In the genomic region with DNA sequence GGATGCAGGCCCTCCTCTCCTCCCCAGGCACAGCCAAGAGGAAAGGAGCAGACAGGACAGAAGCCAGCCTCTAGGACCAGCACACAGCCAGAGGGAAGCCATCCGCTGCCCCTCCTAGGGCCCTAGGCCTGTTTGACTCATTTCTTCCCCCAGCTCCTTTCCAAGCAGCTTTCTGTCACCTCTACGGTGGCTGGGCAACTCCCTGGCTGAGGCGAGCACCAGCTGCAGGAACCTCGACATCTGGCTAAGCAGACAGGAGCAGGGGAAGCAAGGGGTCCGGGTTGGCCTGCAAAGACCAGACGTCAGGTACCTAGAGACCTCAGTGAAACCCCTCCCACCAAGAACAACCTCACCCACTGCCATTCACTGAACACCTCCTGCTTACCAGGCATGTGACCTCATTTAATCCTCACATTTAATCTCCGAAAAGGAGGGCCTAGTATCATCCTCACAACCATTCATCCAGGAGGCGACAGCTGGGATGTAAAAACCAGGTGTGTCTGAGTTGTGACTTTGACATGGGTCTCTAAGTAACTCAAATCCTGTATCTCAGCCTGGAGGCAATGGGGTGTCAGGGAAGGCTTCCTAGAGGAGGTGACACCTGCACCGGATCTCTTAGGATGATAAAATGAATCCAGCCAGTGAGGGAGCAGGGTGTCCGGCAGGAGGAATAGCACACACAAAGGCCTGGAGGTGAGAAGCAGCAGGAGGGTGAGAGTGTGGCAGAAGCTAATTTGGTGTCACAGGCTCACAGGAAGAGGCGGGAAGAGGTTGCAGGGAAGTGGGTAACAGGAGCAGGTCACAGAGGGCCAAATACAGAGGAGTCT, we compare ENCODE assay signal across 24 cellular contexts. TPM values are rescaled to one million over a fixed set of nuclear protein-coding genes. Genes with fewer than 3 reads are reported as not detected.
DNase-seq lines count a peak whose midpoint lies in the region; ATAC-seq, FAIRE-seq and TF ChIP-seq lines count a peak whose summit lies in the region.
"Had no signal": no experiment of that assay in that cellular context is flagged by ENCODE, and none has a peak within 500 bp of the region (broad histone marks: within the 10 kb centered on the region; RNA-seq: fewer than 3 reads in every experiment).

No MANE protein-coding gene starts in this region.

- no peak for DNase-seq in activated CD4-positive, alpha-beta T cell treated with anti-CD3 and anti-CD28 coated beads, Interleukin-2, amount 10 ng/mL, durations not matched to agents 24 days and 14 days
- DNase-seq in activated CD4-positive, alpha-beta T cell treated with anti-CD3 and anti-CD28 coated beads, Interleukin-2, amount 50 U/mL, for 4 hours: no peak
- DNase-seq in GM12892 (ENCODE audit: insufficient read length) (no peak), astrocyte (ENCODE audit: low read depth) (no peak), neuronal stem cell (ENCODE audit: low spot score) (no peak), Caco-2 (no peak)
- no peak for DNase-seq in stimulated activated naive CD4-positive, alpha-beta T cell (lab: John Stamatoyannopoulos, UW)
- DNase-seq: activated gamma-delta T cell treated with Interleukin-2 at 50 U/mL for 16 hours; central memory CD4-positive, alpha-beta T cell; gastrocnemius medialis; GM23248; NCI-H1092 treated with DMSO at 0.1 percent for 48 hours; NCI-H2081; NCI-H510A treated with DMSO at 0.1 percent for 48 hours; stimulated activated CD4-positive, alpha-beta T cell treated with anti-CD3 and anti-CD28 coated beads, Interleukin-2, amount 100 ng/mL, for 48 hours had no signal

- TF ChIP-seq CTCF in astrocyte (IDR thresholded peaks at IDR 0.05; ENCODE audit: insufficient read depth, low read depth, low read length) (no peak), Caco-2 (IDR thresholded peaks at IDR 0.05; ENCODE audit: insufficient read depth in 1 of 2, low read depth in 1 of 2, low read length in 1 of 2, severe bottlenecking in 1 of 2, unreplicated experiment in 1 of 2) (no peak)

- peak overlapping the region; percentile 28 for H2AK5ac ChIP-seq in neuronal stem cell (ENCODE audit: low read depth, low read length)

- no TSS peak for BruUV-seq in Caco-2 (replicated peaks; lab: Mats Ljungman, UMichigan)

- peaks cover 35% of the 10 kb centered on the region for H3K4me1 Mint-ChIP-seq in activated CD4-positive, alpha-beta T cell treated with anti-CD3 and anti-CD28 coated beads, Interleukin-2, amount 10 ng/mL, durations not matched to agents 24 days and 14 days
- no peaks in the 10 kb centered on the region for H3K4me1 Mint-ChIP-seq in astrocyte (ENCODE audit: low read depth, unreplicated experiment)
- H3K4me1 Mint-ChIP-seq in Caco-2 (ENCODE audit: low read depth, unreplicated experiment): no peaks in the 10 kb centered on the region

- H3K79me1 ChIP-seq in neuronal stem cell (ENCODE audit: low read depth, low read length): peaks cover 6% of the 10 kb centered on the region

- FAIRE-seq in GM12892 (lab: Jason Lieb, UNC) (no peak), astrocyte (lab: Jason Lieb, UNC) (no peak)
- FAIRE-seq: GM18507, HTR-8/SVneo had no signal

- peaks cover 63% of the 10 kb centered on the region for H4K20me1 ChIP-seq in astrocyte (ENCODE audit: insufficient read depth, low read length)

- no peak overlapping the region for H2BK12ac ChIP-seq in neuronal stem cell (ENCODE audit: low read length)

- H3K18ac ChIP-seq in neuronal stem cell (ENCODE audit: low read length): peak overlapping the region; percentile 40

- H3K4ac ChIP-seq in neuronal stem cell (ENCODE audit: low read length): no peak overlapping the region

- CTCF ChIA-PET in Caco-2 (lab: Charles Lee): no interaction called here

- H3K27ac ChIP-seq in astrocyte (ENCODE audit: low read depth, low read length) (no peak overlapping the region), neuronal stem cell (replicated peaks; ENCODE audit: low read length) (no peak overlapping the region)
- H3K27ac ChIP-seq: gastrocnemius medialis, GM23248, prostate gland had no signal

- H3K4me3 ChIP-seq in astrocyte (ENCODE audit: insufficient read depth, low read depth, low read length) (no peak overlapping the region), neuronal stem cell (ENCODE audit: low read length in 2 of 2) (no peak overlapping the region), Caco-2 (ENCODE audit: low read depth, low read length) (no peak overlapping the region)
- H3K4me3 ChIP-seq: gastrocnemius medialis, GM23248, prostate gland had no signal

- H3K27ac Mint-ChIP-seq in activated CD4-positive, alpha-beta T cell treated with anti-CD3 and anti-CD28 coated beads, Interleukin-2, amount 10 ng/mL, durations not matched to agents 24 days and 14 days: peak overlapping the region; percentile 65
- H3K27ac Mint-ChIP-seq in astrocyte (ENCODE audit: unreplicated experiment): peak overlapping the region; percentile 47
- no peak overlapping the region for H3K27ac Mint-ChIP-seq in Caco-2 (ENCODE audit: unreplicated experiment)
- H3K27ac Mint-ChIP-seq: memory B cell, WTC11 had no signal

- peaks cover 55% of the 10 kb centered on the region for H3K36me3 Mint-ChIP-seq in activated CD4-positive, alpha-beta T cell treated with anti-CD3 and anti-CD28 coated beads, Interleukin-2, amount 10 ng/mL, durations not matched to agents 24 days and 14 days (ENCODE audit: low read depth)
- peaks cover 11% of the 10 kb centered on the region for H3K36me3 Mint-ChIP-seq in astrocyte (ENCODE audit: low read depth, unreplicated experiment)
- peaks cover 12% of the 10 kb centered on the region for H3K36me3 Mint-ChIP-seq in Caco-2 (ENCODE audit: insufficient read depth, unreplicated experiment)
- H3K36me3 Mint-ChIP-seq: memory B cell had no signal

- no peaks in the 10 kb centered on the region for H3K27me3 ChIP-seq in astrocyte (ENCODE audit: insufficient read depth, low read length)
- H3K27me3 ChIP-seq in neuronal stem cell (ENCODE audit: control insufficient read depth in 3 of 3, insufficient read depth in 3 of 3, low read depth in 1 of 3, low read length in 3 of 3): no peaks in the 10 kb centered on the region
- H3K27me3 ChIP-seq in Caco-2 (replicated peaks; ENCODE audit: control insufficient read depth, insufficient read depth, low read length): no peaks in the 10 kb centered on the region
- H3K27me3 ChIP-seq: gastrocnemius medialis had no signal

- H3K79me2 ChIP-seq in astrocyte (ENCODE audit: insufficient read depth, low read length): no peaks in the 10 kb centered on the region

- H3K4me1 ChIP-seq in astrocyte (ENCODE audit: insufficient read depth, low read length) (peaks cover 7% of the 10 kb centered on the region), neuronal stem cell (ENCODE audit: control insufficient read depth in 2 of 2, insufficient read depth in 1 of 2, low read depth in 1 of 2, low read length in 2 of 2) (peaks cover 7 to 13% of the 10 kb centered on the region in 2 donors), Caco-2 (peaks cover 6% of the 10 kb centered on the region)

- H3K9me3 ChIP-seq in astrocyte (ENCODE audit: insufficient read depth, low read depth, low read length) (no peaks in the 10 kb centered on the region), neuronal stem cell (replicated peaks in 1 of 2; ENCODE audit: control insufficient read depth in 2 of 2, insufficient read depth in 1 of 2, low read depth in 1 of 2, low read length in 2 of 2) (no peaks in the 10 kb centered on the region), Caco-2 (no peaks in the 10 kb centered on the region)
- H3K9me3 ChIP-seq: gastrocnemius medialis, prostate gland had no signal

- H2BK5ac ChIP-seq in neuronal stem cell (ENCODE audit: low read length): no peak overlapping the region

- H3K23ac ChIP-seq in neuronal stem cell (ENCODE audit: low read depth, low read length, poor library complexity): no peak overlapping the region

- H3K27me3 Mint-ChIP-seq in activated CD4-positive, alpha-beta T cell treated with anti-CD3 and anti-CD28 coated beads, Interleukin-2, amount 10 ng/mL, durations not matched to agents 24 days and 14 days: no peaks in the 10 kb centered on the region
- H3K27me3 Mint-ChIP-seq in astrocyte (ENCODE audit: low read depth, unreplicated experiment) (peaks cover 5% of the 10 kb centered on the region), Caco-2 (ENCODE audit: insufficient read depth, unreplicated experiment) (no peaks in the 10 kb centered on the region)
- H3K27me3 Mint-ChIP-seq: CD4-positive, alpha-beta memory T cell; memory B cell; naive thymus-derived CD8-positive, alpha-beta T cell had no signal

- no peaks in the 10 kb centered on the region for H3K9me3 Mint-ChIP-seq in activated CD4-positive, alpha-beta T cell treated with anti-CD3 and anti-CD28 coated beads, Interleukin-2, amount 10 ng/mL, durations not matched to agents 24 days and 14 days
- no peaks in the 10 kb centered on the region for H3K9me3 Mint-ChIP-seq in astrocyte (ENCODE audit: unreplicated experiment)
- no peaks in the 10 kb centered on the region for H3K9me3 Mint-ChIP-seq in Caco-2 (ENCODE audit: unreplicated experiment)
- H3K9me3 Mint-ChIP-seq: memory B cell; naive thymus-derived CD8-positive, alpha-beta T cell; WTC11 had no signal

- no peak overlapping the region for H3K4me3 Mint-ChIP-seq in activated CD4-positive, alpha-beta T cell treated with anti-CD3 and anti-CD28 coated beads, Interleukin-2, amount 10 ng/mL, durations not matched to agents 24 days and 14 days
- H3K4me3 Mint-ChIP-seq in astrocyte (ENCODE audit: unreplicated experiment): no peak overlapping the region
- no peak overlapping the region for H3K4me3 Mint-ChIP-seq in Caco-2 (ENCODE audit: unreplicated experiment)
- H3K4me3 Mint-ChIP-seq: CD4-positive, alpha-beta memory T cell; memory B cell; naive thymus-derived CD8-positive, alpha-beta T cell; WTC11 had no signal

- H2AFZ ChIP-seq in astrocyte (ENCODE audit: low read depth, low read length): no peak overlapping the region
- H2AFZ ChIP-seq in neuronal stem cell (ENCODE audit: low read length): no peak overlapping the region
- H2AFZ ChIP-seq: GM23248 had no signal

- H3K14ac ChIP-seq in neuronal stem cell (ENCODE audit: low read length): no peak overlapping the region

- H2BK120ac ChIP-seq in neuronal stem cell (ENCODE audit: low read depth, low read length): no peak overlapping the region

- H4K8ac ChIP-seq in neuronal stem cell (ENCODE audit: low read depth, low read length): no peak overlapping the region

- ATAC-seq in HG02840 (IDR thresholded peaks at IDR 0.05; ENCODE audit: low FRiP score, unreplicated experiment): no peak
- ATAC-seq: esophagus mucosa; gastrocnemius medialis; naive thymus-derived CD8-positive, alpha-beta T cell had no signal

- H3K36me3 ChIP-seq in astrocyte (ENCODE audit: insufficient read depth, low read length): peaks cover 10% of the 10 kb centered on the region
- peaks cover 31 to 85% of the 10 kb centered on the region in 2 donors for H3K36me3 ChIP-seq in neuronal stem cell (replicated peaks in 1 of 2; ENCODE audit: control insufficient read depth in 2 of 2, insufficient read depth in 2 of 2, low read length in 2 of 2)
- H3K36me3 ChIP-seq in Caco-2 (ENCODE audit: control insufficient read depth, insufficient read depth, low read length): no peaks in the 10 kb centered on the region
- H3K36me3 ChIP-seq: gastrocnemius medialis, prostate gland had no signal

- no peak overlapping the region for H4K91ac ChIP-seq in neuronal stem cell (ENCODE audit: low read depth, low read length, poor library complexity)

- POLR2A ChIA-PET in Caco-2 (lab: Charles Lee): no interaction called here

- TF ChIP-seq POLR2A in GM12892 (IDR thresholded peaks at IDR 0.05; ENCODE audit: low read depth, low read length): 0 out of 2 replicates have a peak, but pooled peaks have one; percentile 17

- H3K4me2 ChIP-seq in astrocyte (ENCODE audit: low read length): no peak overlapping the region
- no peak overlapping the region for H3K4me2 ChIP-seq in neuronal stem cell (ENCODE audit: insufficient read depth, low read length, poor library complexity, severe bottlenecking)

- intact Hi-C loops in activated CD4-positive, alpha-beta T cell treated with anti-CD3 and anti-CD28 coated beads, Interleukin-2, amount 10 ng/mL, durations not matched to agents 24 days and 14 days (cut with micrococcal nuclease): no loop called here
- intact Hi-C loops in Caco-2 (cut with micrococcal nuclease; ENCODE audit: unreplicated experiment): loop anchor here (10.0 kb wide), 1 partner anchor 73 kb away; no protein-coding TSS in a partner anchor

- no peak overlapping the region for H2BK15ac ChIP-seq in neuronal stem cell (ENCODE audit: low read length)

- no CpG with 5 or more reads among the region's 11 CpGs for WGBS in neuronal stem cell (ENCODE audit: extremely low coverage in 2 of 2, insufficient read length in 2 of 2, insufficient replicate concordance in 1 of 2), 2 donors

- H3K9ac ChIP-seq in astrocyte (ENCODE audit: low read length) (no peak overlapping the region), neuronal stem cell (ENCODE audit: low read depth, low read length, poor library complexity) (no peak overlapping the region)
- H3K9ac ChIP-seq: GM23248 had no signal

RNA-seq across cellular contexts. Expression of gene LRP8, which starts 5.9 kb away (rescaled TPM):
- total RNA-seq in activated CD4-positive, alpha-beta T cell treated with anti-CD3 and anti-CD28 coated beads, Interleukin-2, amount 10 ng/mL, durations not matched to agents 24 days and 14 days: 76.8 and 81.6 TPM in 2 replicates
- 16.3 TPM for polyA plus RNA-seq in GM12892 (2012; ENCODE audit: missing spikeins)
- total RNA-seq in astrocyte: 12.8 and 13.9 TPM in 2 replicates
- 23.6 TPM for polyA plus RNA-seq in neuronal stem cell (2013, experiment 1 of 2)
- 22.6 TPM for polyA plus RNA-seq in neuronal stem cell (2013, experiment 2 of 2)
- total RNA-seq in Caco-2 (2022): 10.8 and 11.8 TPM in 2 replicates
